In the genomic region with DNA sequence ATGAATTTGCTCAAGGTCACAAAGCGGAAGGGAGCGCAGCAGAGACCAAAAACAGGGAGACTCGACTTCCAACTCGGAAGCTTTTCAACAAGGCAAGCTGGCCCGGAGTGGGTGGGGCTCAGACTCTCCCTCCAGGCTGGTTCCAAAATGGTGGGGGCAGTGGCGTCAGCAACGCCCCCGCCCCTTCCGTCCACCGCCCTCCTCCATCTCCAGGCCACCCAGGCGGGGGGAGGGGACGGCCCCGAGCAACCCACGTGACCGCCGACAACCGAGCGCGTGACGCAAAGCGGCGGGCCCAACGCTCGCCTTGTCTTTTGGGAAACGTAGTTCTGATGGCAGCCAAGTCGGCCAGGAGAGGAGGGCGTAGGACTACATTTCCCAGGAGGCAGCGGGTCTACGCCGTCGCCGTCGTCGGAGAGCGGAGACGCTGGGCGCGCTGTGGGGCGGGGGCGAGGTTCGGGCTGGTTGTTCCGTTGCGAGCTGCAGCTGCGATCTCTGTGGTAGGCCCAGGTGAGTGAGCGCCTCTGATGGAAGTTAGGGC, we compare ENCODE assay signal across 1 cellular context.
TF ChIP-seq lines count a peak whose summit lies in the region.

A gene with protein sequence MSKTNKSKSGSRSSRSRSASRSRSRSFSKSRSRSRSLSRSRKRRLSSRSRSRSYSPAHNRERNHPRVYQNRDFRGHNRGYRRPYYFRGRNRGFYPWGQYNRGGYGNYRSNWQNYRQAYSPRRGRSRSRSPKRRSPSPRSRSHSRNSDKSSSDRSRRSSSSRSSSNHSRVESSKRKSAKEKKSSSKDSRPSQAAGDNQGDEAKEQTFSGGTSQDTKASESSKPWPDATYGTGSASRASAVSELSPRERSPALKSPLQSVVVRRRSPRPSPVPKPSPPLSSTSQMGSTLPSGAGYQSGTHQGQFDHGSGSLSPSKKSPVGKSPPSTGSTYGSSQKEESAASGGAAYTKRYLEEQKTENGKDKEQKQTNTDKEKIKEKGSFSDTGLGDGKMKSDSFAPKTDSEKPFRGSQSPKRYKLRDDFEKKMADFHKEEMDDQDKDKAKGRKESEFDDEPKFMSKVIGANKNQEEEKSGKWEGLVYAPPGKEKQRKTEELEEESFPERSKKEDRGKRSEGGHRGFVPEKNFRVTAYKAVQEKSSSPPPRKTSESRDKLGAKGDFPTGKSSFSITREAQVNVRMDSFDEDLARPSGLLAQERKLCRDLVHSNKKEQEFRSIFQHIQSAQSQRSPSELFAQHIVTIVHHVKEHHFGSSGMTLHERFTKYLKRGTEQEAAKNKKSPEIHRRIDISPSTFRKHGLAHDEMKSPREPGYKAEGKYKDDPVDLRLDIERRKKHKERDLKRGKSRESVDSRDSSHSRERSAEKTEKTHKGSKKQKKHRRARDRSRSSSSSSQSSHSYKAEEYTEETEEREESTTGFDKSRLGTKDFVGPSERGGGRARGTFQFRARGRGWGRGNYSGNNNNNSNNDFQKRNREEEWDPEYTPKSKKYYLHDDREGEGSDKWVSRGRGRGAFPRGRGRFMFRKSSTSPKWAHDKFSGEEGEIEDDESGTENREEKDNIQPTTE (plus strand): TSS at position 448 of the 541 bp plus-strand sequence. CDS start 58,121 bp downstream, outside the sequence.

TF ChIP-seq in HEK293, 187 proteins besides CTCF, POLR2A, EP300 and RAD21 (continued from another document and continues in another):
- TF ChIP-seq PBX3 (CRISPR knock-in tag; IDR thresholded peaks at IDR 0.05) (no peak; the same call in 1 of the 2 replicates), BCL11B (tag by site-specific recombination; IDR thresholded peaks at IDR 0.05; ENCODE audit: low read depth) (peak; percentile 80; the same call in 1 of the 2 replicates), ZNF585B (tag by site-specific recombination; IDR thresholded peaks at IDR 0.05) (no peak), GLIS1 (tag by site-specific recombination; IDR thresholded peaks at IDR 0.05) (peak; percentile 84), RBAK (tag by site-specific recombination; IDR thresholded peaks at IDR 0.05) (no peak), HIC1 (tag by site-specific recombination; IDR thresholded peaks at IDR 0.05) (peak; percentile 81), ZNF366 (tag by site-specific recombination; conservative IDR thresholded peaks at IDR 0.05) (peak; percentile 84; the same call in 1 of the 2 replicates), ZBTB6 (tag by site-specific recombination; IDR thresholded peaks at IDR 0.05) (0 out of 2 replicates have a peak, but pooled peaks have one; percentile 18), KLF8 (tag by site-specific recombination; IDR thresholded peaks at IDR 0.05) (peak; percentile 100), SP2 (tag by site-specific recombination; IDR thresholded peaks at IDR 0.05) (peak; percentile 97), SP7 (tag by site-specific recombination; IDR thresholded peaks at IDR 0.05) (peak; percentile 76; the same call in 1 of the 2 replicates), ZNF76 (tag by site-specific recombination; IDR thresholded peaks at IDR 0.05; ENCODE audit: borderline replicate concordance, low read depth) (peak; percentile 99), ZNF174 (tag by site-specific recombination; IDR thresholded peaks at IDR 0.05) (no peak), SCRT2 (tag by site-specific recombination; IDR thresholded peaks at IDR 0.05) (peak; percentile 11; the same call in 1 of the 2 replicates), ZNF701 (tag by site-specific recombination; IDR thresholded peaks at IDR 0.05) (no peak), INSM2 (tag by site-specific recombination; IDR thresholded peaks at IDR 0.05) (peak; percentile 27; the same call in 1 of the 2 replicates), ZNF629 (tag by site-specific recombination; IDR thresholded peaks at IDR 0.05) (peak; percentile 99), KLF16 (tag by site-specific recombination; IDR thresholded peaks at IDR 0.05) (peak; percentile 97), SALL2 (tag by site-specific recombination; IDR thresholded peaks at IDR 0.05; ENCODE audit: borderline replicate concordance) (no peak), ZNF558 (tag by site-specific recombination; IDR thresholded peaks at IDR 0.05) (peak; percentile 55; the same call in 1 of the 2 replicates), ZNF10 (tag by site-specific recombination; IDR thresholded peaks at IDR 0.05) (peak; percentile 53; the same call in 1 of the 2 replicates), ZSCAN30 (tag by site-specific recombination; IDR thresholded peaks at IDR 0.05) (0 out of 2 replicates have a peak, but pooled peaks have one; percentile 21), REST (tag by site-specific recombination; IDR thresholded peaks at IDR 0.05) (no peak), ZNF416 (tag by site-specific recombination; IDR thresholded peaks at IDR 0.05) (no peak), ZNF341 (tag by site-specific recombination; IDR thresholded peaks at IDR 0.05; ENCODE audit: low read depth) (peak; percentile 95), ZIC2 (tag by site-specific recombination; IDR thresholded peaks at IDR 0.05) (peak; percentile 81)
- TF ChIP-seq, protein P1, sequence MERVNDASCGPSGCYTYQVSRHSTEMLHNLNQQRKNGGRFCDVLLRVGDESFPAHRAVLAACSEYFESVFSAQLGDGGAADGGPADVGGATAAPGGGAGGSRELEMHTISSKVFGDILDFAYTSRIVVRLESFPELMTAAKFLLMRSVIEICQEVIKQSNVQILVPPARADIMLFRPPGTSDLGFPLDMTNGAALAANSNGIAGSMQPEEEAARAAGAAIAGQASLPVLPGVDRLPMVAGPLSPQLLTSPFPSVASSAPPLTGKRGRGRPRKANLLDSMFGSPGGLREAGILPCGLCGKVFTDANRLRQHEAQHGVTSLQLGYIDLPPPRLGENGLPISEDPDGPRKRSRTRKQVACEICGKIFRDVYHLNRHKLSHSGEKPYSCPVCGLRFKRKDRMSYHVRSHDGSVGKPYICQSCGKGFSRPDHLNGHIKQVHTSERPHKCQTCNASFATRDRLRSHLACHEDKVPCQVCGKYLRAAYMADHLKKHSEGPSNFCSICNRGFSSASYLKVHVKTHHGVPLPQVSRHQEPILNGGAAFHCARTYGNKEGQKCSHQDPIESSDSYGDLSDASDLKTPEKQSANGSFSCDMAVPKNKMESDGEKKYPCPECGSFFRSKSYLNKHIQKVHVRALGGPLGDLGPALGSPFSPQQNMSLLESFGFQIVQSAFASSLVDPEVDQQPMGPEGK (tag by site-specific recombination; IDR thresholded peaks at IDR 0.05) = peak; percentile 100
- TF ChIP-seq, protein P2, sequence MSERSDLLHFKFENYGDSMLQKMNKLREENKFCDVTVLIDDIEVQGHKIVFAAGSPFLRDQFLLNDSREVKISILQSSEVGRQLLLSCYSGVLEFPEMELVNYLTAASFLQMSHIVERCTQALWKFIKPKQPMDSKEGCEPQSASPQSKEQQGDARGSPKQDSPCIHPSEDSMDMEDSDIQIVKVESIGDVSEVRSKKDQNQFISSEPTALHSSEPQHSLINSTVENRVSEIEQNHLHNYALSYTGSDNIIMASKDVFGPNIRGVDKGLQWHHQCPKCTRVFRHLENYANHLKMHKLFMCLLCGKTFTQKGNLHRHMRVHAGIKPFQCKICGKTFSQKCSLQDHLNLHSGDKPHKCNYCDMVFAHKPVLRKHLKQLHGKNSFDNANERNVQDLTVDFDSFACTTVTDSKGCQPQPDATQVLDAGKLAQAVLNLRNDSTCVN (tag by site-specific recombination; optimal IDR thresholded peaks at IDR 0.05) = peak; percentile 100
- TF ChIP-seq, protein P3, sequence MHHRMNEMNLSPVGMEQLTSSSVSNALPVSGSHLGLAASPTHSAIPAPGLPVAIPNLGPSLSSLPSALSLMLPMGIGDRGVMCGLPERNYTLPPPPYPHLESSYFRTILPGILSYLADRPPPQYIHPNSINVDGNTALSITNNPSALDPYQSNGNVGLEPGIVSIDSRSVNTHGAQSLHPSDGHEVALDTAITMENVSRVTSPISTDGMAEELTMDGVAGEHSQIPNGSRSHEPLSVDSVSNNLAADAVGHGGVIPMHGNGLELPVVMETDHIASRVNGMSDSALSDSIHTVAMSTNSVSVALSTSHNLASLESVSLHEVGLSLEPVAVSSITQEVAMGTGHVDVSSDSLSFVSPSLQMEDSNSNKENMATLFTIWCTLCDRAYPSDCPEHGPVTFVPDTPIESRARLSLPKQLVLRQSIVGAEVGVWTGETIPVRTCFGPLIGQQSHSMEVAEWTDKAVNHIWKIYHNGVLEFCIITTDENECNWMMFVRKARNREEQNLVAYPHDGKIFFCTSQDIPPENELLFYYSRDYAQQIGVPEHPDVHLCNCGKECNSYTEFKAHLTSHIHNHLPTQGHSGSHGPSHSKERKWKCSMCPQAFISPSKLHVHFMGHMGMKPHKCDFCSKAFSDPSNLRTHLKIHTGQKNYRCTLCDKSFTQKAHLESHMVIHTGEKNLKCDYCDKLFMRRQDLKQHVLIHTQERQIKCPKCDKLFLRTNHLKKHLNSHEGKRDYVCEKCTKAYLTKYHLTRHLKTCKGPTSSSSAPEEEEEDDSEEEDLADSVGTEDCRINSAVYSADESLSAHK (tag by site-specific recombination; IDR thresholded peaks at IDR 0.05) = peak; percentile 2; the same call in 1 of the 2 replicates
- TF ChIP-seq, protein P4, sequence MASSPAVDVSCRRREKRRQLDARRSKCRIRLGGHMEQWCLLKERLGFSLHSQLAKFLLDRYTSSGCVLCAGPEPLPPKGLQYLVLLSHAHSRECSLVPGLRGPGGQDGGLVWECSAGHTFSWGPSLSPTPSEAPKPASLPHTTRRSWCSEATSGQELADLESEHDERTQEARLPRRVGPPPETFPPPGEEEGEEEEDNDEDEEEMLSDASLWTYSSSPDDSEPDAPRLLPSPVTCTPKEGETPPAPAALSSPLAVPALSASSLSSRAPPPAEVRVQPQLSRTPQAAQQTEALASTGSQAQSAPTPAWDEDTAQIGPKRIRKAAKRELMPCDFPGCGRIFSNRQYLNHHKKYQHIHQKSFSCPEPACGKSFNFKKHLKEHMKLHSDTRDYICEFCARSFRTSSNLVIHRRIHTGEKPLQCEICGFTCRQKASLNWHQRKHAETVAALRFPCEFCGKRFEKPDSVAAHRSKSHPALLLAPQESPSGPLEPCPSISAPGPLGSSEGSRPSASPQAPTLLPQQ (tag by site-specific recombination; IDR thresholded peaks at IDR 0.05) = peak; percentile 80; the same call in 1 of the 2 replicates
